Comparison of ENCODE assay signal across 29 cellular contexts in genomic region chr12:82948462-82948861, GRCh38.
"Had no signal": no experiment of that assay in that cellular context is flagged by ENCODE, and none has a peak within 500 bp of the region (broad histone marks: within the 10 kb centered on the region; RNA-seq: fewer than 3 reads in every experiment).

No MANE protein-coding gene starts in this region.

- H3K4me3 Mint-ChIP-seq: activated CD4-positive, alpha-beta memory T cell treated with anti-CD3 and anti-CD28 coated beads for 36 hours; activated CD4-positive, alpha-beta T cell treated with anti-CD3 and anti-CD28 coated beads for 36 hours; activated CD4-positive, alpha-beta T cell treated with anti-CD3 and anti-CD28 coated beads, Interleukin-2, amount 10 ng/mL, durations not matched to agents 24 days and 14 days; activated naive CD4-positive, alpha-beta T cell treated with anti-CD3 and anti-CD28 coated beads, Interleukin-2, amount 10 ng/mL, durations not matched to agents 7 days and 5 days; activated naive CD8-positive, alpha-beta T cell treated with anti-CD3 and anti-CD28 coated beads, Interleukin-2, amount 10 ng/mL, durations not matched to agents 7 days and 5 days; activated T-cell treated with anti-CD3 and anti-CD28 coated beads, Interleukin-2, amount 50 U/mL, for 24 hours; activated T-cell treated with anti-CD3 and anti-CD28 coated beads, Interleukin-2, amount 50 U/mL, for 72 hours; brain; dendritic cell treated with granulocyte-macrophage colony-stimulating factor and Interleukin-4, amounts not matched to agents 40 ng/mL and 50 ng/mL, for 4 days; endodermal cell had no signal

- H3K27me3 Mint-ChIP-seq: activated CD4-positive, alpha-beta memory T cell treated with anti-CD3 and anti-CD28 coated beads for 36 hours; activated CD4-positive, alpha-beta T cell treated with anti-CD3 and anti-CD28 coated beads, Interleukin-2, amount 10 ng/mL, durations not matched to agents 24 days and 14 days; activated naive CD4-positive, alpha-beta T cell treated with anti-CD3 and anti-CD28 coated beads, Interleukin-2, amount 10 ng/mL, durations not matched to agents 7 days and 5 days; activated naive CD8-positive, alpha-beta T cell treated with anti-CD3 and anti-CD28 coated beads, Interleukin-2, amount 10 ng/mL, durations not matched to agents 7 days and 5 days; activated T-cell treated with anti-CD3 and anti-CD28 coated beads, Interleukin-2, amount 50 U/mL, for 24 hours; brain; dendritic cell treated with granulocyte-macrophage colony-stimulating factor and Interleukin-4, amounts not matched to agents 40 ng/mL and 50 ng/mL, for 4 days had no signal

- H3K9me3 Mint-ChIP-seq: activated CD4-positive, alpha-beta memory T cell treated with anti-CD3 and anti-CD28 coated beads for 36 hours; activated CD4-positive, alpha-beta T cell treated with anti-CD3 and anti-CD28 coated beads, Interleukin-2, amount 10 ng/mL, durations not matched to agents 24 days and 14 days; activated naive CD4-positive, alpha-beta T cell treated with anti-CD3 and anti-CD28 coated beads, Interleukin-2, amount 50 U/mL, for 72 hours; activated naive CD8-positive, alpha-beta T cell treated with anti-CD3 and anti-CD28 coated beads, Interleukin-2, amount 10 ng/mL, durations not matched to agents 7 days and 5 days; activated T-cell treated with anti-CD3 and anti-CD28 coated beads, Interleukin-2, amount 50 U/mL, for 24 hours; brain; dendritic cell treated with granulocyte-macrophage colony-stimulating factor and Interleukin-4, amounts not matched to agents 40 ng/mL and 50 ng/mL, for 4 days; endodermal cell had no signal

- DNase-seq: activated CD4-positive, alpha-beta memory T cell treated with anti-CD3 and anti-CD28 coated beads for 36 hours; activated CD4-positive, alpha-beta T cell treated with anti-CD3 and anti-CD28 coated beads for 36 hours; activated CD4-positive, alpha-beta T cell treated with anti-CD3 and anti-CD28 coated beads, Interleukin-2, amount 10 ng/mL, durations not matched to agents 24 days and 14 days; activated CD4-positive, CD25-positive, alpha-beta regulatory T cell; activated CD4-positive, CD25-positive, alpha-beta regulatory T cell treated with anti-CD3 and anti-CD28 coated beads, Interleukin-2, amount 50 U/mL, for 72 hours; activated CD8-positive, alpha-beta memory T cell treated with anti-CD3 and anti-CD28 coated beads, Interleukin-2, amount 50 U/mL, for 48 hours; activated gamma-delta T cell; activated naive CD4-positive, alpha-beta T cell; activated naive CD4-positive, alpha-beta T cell treated with anti-CD3 and anti-CD28 coated beads, Interleukin-2, amount 10 ng/mL, durations not matched to agents 7 days and 5 days; activated naive CD8-positive, alpha-beta T cell treated with anti-CD3 and anti-CD28 coated beads, Interleukin-2, amount 10 ng/mL, durations not matched to agents 7 days and 5 days; activated T-cell treated with anti-CD3 and anti-CD28 coated beads for 4 hours; activated T-cell treated with anti-CD3 and anti-CD28 coated beads, Interleukin-2, amount 50 U/mL, for 24 hours; activated T-cell treated with anti-CD3 and anti-CD28 coated beads, Interleukin-2, amount 50 U/mL, for 72 hours; central memory CD4-positive, alpha-beta T cell; cerebellar nuclear complex; colonic mucosa; dorsolateral prefrontal cortex; effector memory CD4-positive, alpha-beta T cell; endodermal cell; foreskin fibroblast; heart left ventricle; T-helper 2 cell had no signal

- H3K4me1 Mint-ChIP-seq: activated CD4-positive, alpha-beta T cell treated with anti-CD3 and anti-CD28 coated beads for 36 hours; activated CD4-positive, alpha-beta T cell treated with anti-CD3 and anti-CD28 coated beads, Interleukin-2, amount 10 ng/mL, durations not matched to agents 24 days and 14 days; activated naive CD4-positive, alpha-beta T cell treated with anti-CD3 and anti-CD28 coated beads, Interleukin-2, amount 10 ng/mL, durations not matched to agents 7 days and 5 days; activated naive CD8-positive, alpha-beta T cell treated with anti-CD3 and anti-CD28 coated beads, Interleukin-2, amount 10 ng/mL, durations not matched to agents 7 days and 5 days; endodermal cell had no signal

- ATAC-seq: activated CD4-positive, alpha-beta T cell treated with anti-CD3 and anti-CD28 coated beads for 36 hours; activated naive CD4-positive, alpha-beta T cell treated with anti-CD3 and anti-CD28 coated beads, Interleukin-2, amount 50 U/mL, for 72 hours; activated T-cell treated with anti-CD3 and anti-CD28 coated beads, Interleukin-2, amount 50 U/mL, for 72 hours; esophagus mucosa; heart left ventricle had no signal

- H3K27ac ChIP-seq: ascending aorta, breast epithelium, cardiac muscle cell, colonic mucosa, heart left ventricle had no signal

- H3K27ac Mint-ChIP-seq: activated CD4-positive, alpha-beta memory T cell treated with anti-CD3 and anti-CD28 coated beads for 36 hours; activated CD4-positive, alpha-beta T cell treated with anti-CD3 and anti-CD28 coated beads for 36 hours; activated CD4-positive, alpha-beta T cell treated with anti-CD3 and anti-CD28 coated beads, Interleukin-2, amount 10 ng/mL, durations not matched to agents 24 days and 14 days; activated naive CD4-positive, alpha-beta T cell treated with anti-CD3 and anti-CD28 coated beads, Interleukin-2, amount 10 ng/mL, durations not matched to agents 7 days and 5 days; activated naive CD8-positive, alpha-beta T cell treated with anti-CD3 and anti-CD28 coated beads, Interleukin-2, amount 10 ng/mL, durations not matched to agents 7 days and 5 days; activated T-cell treated with anti-CD3 and anti-CD28 coated beads, Interleukin-2, amount 50 U/mL, for 24 hours; activated T-cell treated with anti-CD3 and anti-CD28 coated beads, Interleukin-2, amount 50 U/mL, for 72 hours; dendritic cell treated with granulocyte-macrophage colony-stimulating factor and Interleukin-4, amounts not matched to agents 40 ng/mL and 50 ng/mL, for 4 days; endodermal cell had no signal

- H3K4me3 ChIP-seq: ascending aorta, breast epithelium, cardiac muscle cell, colonic mucosa, dorsolateral prefrontal cortex, heart left ventricle had no signal

- H3K36me3 Mint-ChIP-seq: activated CD4-positive, alpha-beta memory T cell treated with anti-CD3 and anti-CD28 coated beads for 36 hours; activated naive CD4-positive, alpha-beta T cell treated with anti-CD3 and anti-CD28 coated beads, Interleukin-2, amount 10 ng/mL, durations not matched to agents 7 days and 5 days; activated naive CD4-positive, alpha-beta T cell treated with anti-CD3 and anti-CD28 coated beads, Interleukin-2, amount 50 U/mL, for 72 hours; activated naive CD8-positive, alpha-beta T cell treated with anti-CD3 and anti-CD28 coated beads, Interleukin-2, amount 10 ng/mL, durations not matched to agents 7 days and 5 days had no signal
